ENCODE assay signal across 33 cellular contexts in the genomic region with DNA sequence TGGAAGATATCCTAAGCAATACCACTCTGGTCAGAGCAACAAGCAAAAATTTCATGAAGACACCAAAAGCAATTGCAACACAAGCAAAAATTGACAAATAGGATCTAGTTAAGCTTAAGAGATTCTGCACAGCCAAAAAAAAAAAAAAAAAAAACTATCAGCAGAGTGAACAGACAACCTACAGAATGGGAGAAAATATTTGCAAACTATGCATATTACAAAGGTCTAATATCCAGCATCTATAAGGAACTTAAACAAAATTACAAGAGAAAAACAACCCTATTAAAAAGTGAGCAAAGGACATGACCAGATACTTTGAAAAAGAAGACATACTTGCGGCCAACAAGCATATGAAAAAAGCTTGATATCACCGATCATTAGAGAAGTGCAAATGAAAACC.
"Had no signal": no experiment of that assay in that cellular context is flagged by ENCODE, and none has a peak within 500 bp of the region (broad histone marks: within the 10 kb centered on the region; RNA-seq: fewer than 3 reads in every experiment).

No MANE protein-coding gene starts in this region.

- ATAC-seq: activated naive CD4-positive, alpha-beta T cell treated with anti-CD3 and anti-CD28 coated beads, Interleukin-2, amount 50 U/mL, for 72 hours; activated naive CD8-positive, alpha-beta T cell treated with anti-CD3 and anti-CD28 coated beads, Interleukin-2, amount 50 U/mL, for 24 hours; activated T-cell treated with anti-CD3 and anti-CD28 coated beads, Interleukin-2, amount 50 U/mL, for 4 hours; activated T-cell treated with anti-CD3 and anti-CD28 coated beads, Interleukin-2, amount 50 U/mL, for 72 hours; activated T-helper 17 cell treated with anti-CD3 and anti-CD28 coated beads, Interleukin-2, amount 50 U/mL, for 72 hours; body of pancreas had no signal

- H3K36me3 ChIP-seq: adrenal gland, ascending aorta, brain microvascular endothelial cell, breast epithelium, cardiac muscle cell had no signal

- H3K4me3 ChIP-seq: adrenal gland, ascending aorta, body of pancreas, breast epithelium, cardiac muscle cell had no signal

- H3K27me3 ChIP-seq: adrenal gland, ascending aorta, body of pancreas, brain microvascular endothelial cell, breast epithelium, cardiac muscle cell had no signal

- H3K4me1 ChIP-seq: adrenal gland, ascending aorta, body of pancreas, breast epithelium had no signal

- H3K9me3 ChIP-seq: adrenal gland, ascending aorta, body of pancreas had no signal

- FAIRE-seq: astrocyte, bronchial epithelial cell had no signal

- H3K27ac ChIP-seq: adrenal gland, ascending aorta, body of pancreas, brain microvascular endothelial cell, breast epithelium, cardiac muscle cell had no signal

- DNase-seq: activated effector memory CD4-positive, alpha-beta T cell treated with anti-CD3 and anti-CD28 coated beads, Interleukin-2, amount 50 U/mL, for 16 hours; activated effector memory CD4-positive, alpha-beta T cell treated with Interleukin-2 at 50 U/mL for 16 hours; activated gamma-delta T cell; activated gamma-delta T cell treated with Interleukin-2 at 50 U/mL for 16 hours; activated naive CD4-positive, alpha-beta T cell; activated naive CD4-positive, alpha-beta T cell treated with anti-CD3 and anti-CD28 coated beads for 36 hours; activated naive CD4-positive, alpha-beta T cell treated with anti-CD3 and anti-CD28 coated beads, Interleukin-2, amount 10 ng/mL, durations not matched to agents 7 days and 5 days; activated naive CD4-positive, alpha-beta T cell treated with anti-CD3 and anti-CD28 coated beads, Interleukin-2, amount 50 U/mL, for 16 hours; activated naive CD4-positive, alpha-beta T cell treated with Interleukin-2 at 50 U/mL for 16 hours; activated naive CD8-positive, alpha-beta T cell treated with anti-CD3 and anti-CD28 coated beads for 36 hours; activated naive CD8-positive, alpha-beta T cell treated with anti-CD3 and anti-CD28 coated beads, Interleukin-2, amount 10 ng/mL, durations not matched to agents 7 days and 5 days; activated naive CD8-positive, alpha-beta T cell treated with anti-CD3 and anti-CD28 coated beads, Interleukin-2, amount 50 U/mL, for 24 hours; activated T-cell treated with anti-CD3 and anti-CD28 coated beads, Interleukin-2, amount 50 U/mL, for 1 hour; activated T-cell treated with anti-CD3 and anti-CD28 coated beads, Interleukin-2, amount 50 U/mL, for 24 hours; activated T-cell treated with anti-CD3 and anti-CD28 coated beads, Interleukin-2, amount 50 U/mL, for 4 hours; activated T-cell treated with anti-CD3 and anti-CD28 coated beads, Interleukin-2, amount 50 U/mL, for 48 hours; activated T-cell treated with anti-CD3 and anti-CD28 coated beads, Interleukin-2, amount 50 U/mL, for 72 hours; adrenal gland; amniotic stem cell; amygdala; anterior cingulate cortex; body of pancreas; brain microvascular endothelial cell; caudate nucleus; central memory CD4-positive, alpha-beta T cell; cerebellar nuclear complex had no signal
